10 cellular contexts compared by ENCODE assay signal in the genomic region with DNA sequence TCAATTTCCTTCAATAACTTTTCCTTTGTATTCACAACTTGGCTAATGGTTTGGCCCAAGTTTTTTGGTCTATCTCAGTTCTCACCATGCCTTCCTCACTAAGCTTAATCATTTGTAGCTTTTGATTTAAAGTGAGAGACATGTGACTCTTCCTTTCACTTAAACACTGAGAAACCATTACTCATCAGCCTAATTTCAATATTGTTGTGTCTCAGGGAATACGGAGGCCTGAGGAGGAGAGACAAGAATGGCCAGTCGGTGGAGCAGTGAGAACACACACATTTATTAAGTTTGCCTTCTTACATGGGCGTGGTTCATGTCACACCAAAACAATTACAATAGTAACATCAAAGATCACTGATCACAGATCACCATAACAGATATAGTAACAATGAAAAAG. TPM values are rescaled to one million over a fixed set of nuclear protein-coding genes. Genes with fewer than 3 reads are reported as not detected.
DNase-seq lines count a peak whose midpoint lies in the region; ATAC-seq and TF ChIP-seq lines count a peak whose summit lies in the region.
"Had no signal": no experiment of that assay in that cellular context is flagged by ENCODE, and none has a peak within 500 bp of the region (broad histone marks: within the 10 kb centered on the region; RNA-seq: fewer than 3 reads in every experiment).

No MANE protein-coding gene starts in this region.

- H3K9me3 Mint-ChIP-seq in activated T-helper 1 cell treated with anti-CD3 and anti-CD28 coated beads, Interleukin-12 subunit alpha, Interleukin-12 subunit beta, Interleukin-2, Interleukin-4 antibody, amounts not matched to agents 30 ng/mL and 10 ng/mL and 1 ng/mL, durations not matched to agents 14 hours and 24 hours and 36 hours = peaks cover 26% of the 10 kb centered on the region
- H3K9me3 Mint-ChIP-seq in osteocyte (ENCODE audit: unreplicated experiment) = peaks cover 29% of the 10 kb centered on the region

- 59 to 71% (median 69%) methylated on average over 3 of the region's 3 CpGs for WGBS in ovary, 3 donors
- WGBS in psoas muscle, 3 donors = 89 to 95% (median 94%) methylated on average over 3 of the region's 3 CpGs

- TF ChIP-seq CTCF in osteocyte (IDR thresholded peaks at IDR 0.05) = no peak
- no peak for TF ChIP-seq CTCF in ovary (IDR thresholded peaks at IDR 0.05)
- no peak for TF ChIP-seq CTCF in psoas muscle (IDR thresholded peaks at IDR 0.05)
- TF ChIP-seq CTCF in GM13977 (IDR thresholded peaks at IDR 0.05; ENCODE audit: extremely low read depth, insufficient read depth, missing control alignments) = no peak

- H3K9me3 ChIP-seq in ovary (no peaks in the 10 kb centered on the region), psoas muscle (peaks cover 6% of the 10 kb centered on the region)

- H3K4me1 ChIP-seq in ovary (ENCODE audit: insufficient read depth) (peaks cover 2% of the 10 kb centered on the region), psoas muscle (no peaks in the 10 kb centered on the region)

- peak overlapping the region; percentile 73 for H3K4me3 Mint-ChIP-seq in activated T-helper 1 cell treated with anti-CD3 and anti-CD28 coated beads, Interleukin-12 subunit alpha, Interleukin-12 subunit beta, Interleukin-2, Interleukin-4 antibody, amounts not matched to agents 30 ng/mL and 10 ng/mL and 1 ng/mL, durations not matched to agents 14 hours and 24 hours and 36 hours
- H3K4me3 Mint-ChIP-seq in osteocyte (ENCODE audit: unreplicated experiment) = no peak overlapping the region

- intact Hi-C loops in activated T-helper 1 cell treated with anti-CD3 and anti-CD28 coated beads, Interleukin-12 subunit alpha, Interleukin-12 subunit beta, Interleukin-2, Interleukin-4 antibody, amounts not matched to agents 30 ng/mL and 10 ng/mL and 1 ng/mL, durations not matched to agents 14 hours and 24 hours and 36 hours (cut with micrococcal nuclease) = loop anchor here (1.0 to 5.0 kb wide), 18 partner anchors 31 to 1246 kb away; a partner anchor contains a TSS
- intact Hi-C loops in ovary (cut with DNase I) (no loop called here), psoas muscle (cut with DNase I) (no loop called here)

- H3K27me3 Mint-ChIP-seq in activated T-helper 1 cell treated with anti-CD3 and anti-CD28 coated beads, Interleukin-12 subunit alpha, Interleukin-12 subunit beta, Interleukin-2, Interleukin-4 antibody, amounts not matched to agents 30 ng/mL and 10 ng/mL and 1 ng/mL, durations not matched to agents 14 hours and 24 hours and 36 hours (ENCODE audit: insufficient read depth) = no peaks in the 10 kb centered on the region
- no peaks in the 10 kb centered on the region for H3K27me3 Mint-ChIP-seq in osteocyte (ENCODE audit: unreplicated experiment)

- H3K27me3 ChIP-seq in ovary = no peaks in the 10 kb centered on the region
- no peaks in the 10 kb centered on the region for H3K27me3 ChIP-seq in psoas muscle (ENCODE audit: insufficient read depth in 3 of 3, low read length in 2 of 3)

- ATAC-seq in GM18909 (IDR thresholded peaks at IDR 0.05; ENCODE audit: poor library complexity, unreplicated experiment) (peak; percentile 77), HG03095 (IDR thresholded peaks at IDR 0.05; ENCODE audit: unreplicated experiment) (peak; percentile 67), psoas muscle (no peak)
- ATAC-seq: Panc1 had no signal

- no peaks in the 10 kb centered on the region for H3K36me3 ChIP-seq in ovary
- H3K36me3 ChIP-seq in psoas muscle (ENCODE audit: insufficient read depth in 1 of 2, low read depth in 1 of 2) = no peaks in the 10 kb centered on the region

- no peak for TF ChIP-seq POLR2A in ovary (IDR thresholded peaks at IDR 0.05)

- H3K4me3 ChIP-seq in ovary = no peak overlapping the region
- no peak overlapping the region for H3K4me3 ChIP-seq in psoas muscle

- peaks cover 22% of the 10 kb centered on the region for H3K36me3 Mint-ChIP-seq in activated T-helper 1 cell treated with anti-CD3 and anti-CD28 coated beads, Interleukin-12 subunit alpha, Interleukin-12 subunit beta, Interleukin-2, Interleukin-4 antibody, amounts not matched to agents 30 ng/mL and 10 ng/mL and 1 ng/mL, durations not matched to agents 14 hours and 24 hours and 36 hours (ENCODE audit: low read depth)
- H3K36me3 Mint-ChIP-seq in osteocyte (ENCODE audit: unreplicated experiment) = peaks cover 25% of the 10 kb centered on the region

- H3K27ac ChIP-seq in ovary (no peak overlapping the region), psoas muscle (no peak overlapping the region)

- in situ Hi-C loops in GM13977 (cut with MboI; ENCODE audit: low pct_unique_long_range_greater_than_20kb, low sequenced_read_pairs, unreplicated experiment) = no loop called here

- DNase-seq in activated T-helper 1 cell treated with anti-CD3 and anti-CD28 coated beads, Interleukin-12 subunit alpha, Interleukin-12 subunit beta, Interleukin-2, Interleukin-4 antibody, amounts not matched to agents 30 ng/mL and 10 ng/mL and 1 ng/mL, durations not matched to agents 14 hours and 24 hours and 36 hours (ENCODE audit: low spot score) = no peak
- no peak for DNase-seq in osteocyte (ENCODE audit: extremely low spot score, unreplicated experiment)
- DNase-seq in NCI-H1092 treated with DMSO at 0.1 percent for 48 hours (lab: John Stamatoyannopoulos, UW) = no peak
- DNase-seq in ovary = no peak
- no peak for DNase-seq in psoas muscle
- no peak for DNase-seq in GM13977 (ENCODE audit: low spot score)
- DNase-seq: posterior cingulate gyrus had no signal

- H3K4me1 Mint-ChIP-seq in activated T-helper 1 cell treated with anti-CD3 and anti-CD28 coated beads, Interleukin-12 subunit alpha, Interleukin-12 subunit beta, Interleukin-2, Interleukin-4 antibody, amounts not matched to agents 30 ng/mL and 10 ng/mL and 1 ng/mL, durations not matched to agents 14 hours and 24 hours and 36 hours (ENCODE audit: low read depth) = peaks cover 60% of the 10 kb centered on the region
- peaks cover 31% of the 10 kb centered on the region for H3K4me1 Mint-ChIP-seq in osteocyte (ENCODE audit: unreplicated experiment)

- H3K27ac Mint-ChIP-seq in activated T-helper 1 cell treated with anti-CD3 and anti-CD28 coated beads, Interleukin-12 subunit alpha, Interleukin-12 subunit beta, Interleukin-2, Interleukin-4 antibody, amounts not matched to agents 30 ng/mL and 10 ng/mL and 1 ng/mL, durations not matched to agents 14 hours and 24 hours and 36 hours = peak overlapping the region; percentile 90
- peak overlapping the region; percentile 2 for H3K27ac Mint-ChIP-seq in osteocyte (ENCODE audit: unreplicated experiment)

- TF ChIP-seq EP300 in ovary (IDR thresholded peaks at IDR 0.05) = no peak

RNA-seq across cellular contexts. Expression of a gene that starts 56.7 kb away (rescaled TPM):
- 34.1 and 35.5 TPM in 2 replicates for total RNA-seq in activated T-helper 1 cell treated with anti-CD3 and anti-CD28 coated beads, Interleukin-12 subunit alpha, Interleukin-12 subunit beta, Interleukin-2, Interleukin-4 antibody, amounts not matched to agents 30 ng/mL and 10 ng/mL and 1 ng/mL, durations not matched to agents 14 hours and 24 hours and 36 hours
- total RNA-seq in osteocyte = 64.2 and 66.0 TPM in 2 replicates
- total RNA-seq in ovary = 10 to 100 TPM; 34.0 to 69.5 (median 48.2) TPM
- 10 to 100 TPM; 38.3 to 67.2 TPM for polyA plus RNA-seq in ovary
- 1 to 10 TPM in 3 of 4 donors, under 1 TPM in 1; 0.63 to 5.0 (median 4.1) TPM for total RNA-seq in psoas muscle
- 1 to 10 TPM; 1.6 to 7.3 (median 1.7) TPM for polyA plus RNA-seq in psoas muscle

Comparison
In these comparisons a context has a peak if more than half of its experiments do, and no peak if none do; other contexts are left out.
1. ATAC-seq: peak in GM18909 (single experiment) and HG03095 (single experiment); none in psoas muscle (0 of 4).